9 cellular contexts compared by ENCODE assay signal in genomic region chr7:7971308-7972040, GRCh38. TPM values are rescaled to one million over a fixed set of nuclear protein-coding genes. Genes with fewer than 3 reads are reported as not detected.
DNase-seq lines count a peak whose midpoint lies in the region; ATAC-seq and TF ChIP-seq lines count a peak whose summit lies in the region.
"Had no signal": no experiment of that assay in that cellular context is flagged by ENCODE, and none has a peak within 500 bp of the region (broad histone marks: within the 10 kb centered on the region; RNA-seq: fewer than 3 reads in every experiment).

No MANE protein-coding gene starts in this region.

- no peaks in the 10 kb centered on the region for H3K9me3 ChIP-seq in AG04450 (ENCODE audit: control insufficient read depth, insufficient read depth, low read length)
- H3K9me3 ChIP-seq in HAP-1: no peaks in the 10 kb centered on the region
- H3K9me3 ChIP-seq: Caco-2 had no signal

- DNase-seq in AG04450 (ENCODE audit: low read depth, low spot score) (no peak), HAP-1 (ENCODE audit: low spot score in 2 of 2) (no peak), astrocyte of the cerebellum (ENCODE audit: low read depth) (no peak), midbrain (lab: John Stamatoyannopoulos, UW) (peak; percentile 45), nephron progenitor cell (no peak)
- DNase-seq in stimulated activated CD4-positive, alpha-beta T cell treated with anti-CD3 and anti-CD28 coated beads, Interleukin-2, amount 100 ng/mL, for 48 hours: no peak
- DNase-seq: Caco-2 had no signal

- H3K4me3 ChIP-seq in AG04450 (ENCODE audit: low read depth, low read length) (peak overlapping the region; percentile 90), HAP-1 (peak overlapping the region; percentile 50), astrocyte of the cerebellum (ENCODE audit: low read depth, low read length) (peak overlapping the region; percentile 82)

- H3K9me3 Mint-ChIP-seq in nephron progenitor cell: no peaks in the 10 kb centered on the region

- H3K36me3 ChIP-seq in HAP-1 (replicated peaks): no peaks in the 10 kb centered on the region

- TF ChIP-seq CTCF in AG04450 (IDR thresholded peaks at IDR 0.05; ENCODE audit: low read depth, low read length) (no peak), astrocyte of the cerebellum (IDR thresholded peaks at IDR 0.05; ENCODE audit: low read depth, low read length, missing control alignments) (no peak), nephron progenitor cell (IDR thresholded peaks at IDR 0.05) (no peak)

- no peak overlapping the region for H3K4me3 Mint-ChIP-seq in nephron progenitor cell

- H3K27ac Mint-ChIP-seq in nephron progenitor cell: no peak overlapping the region

- H3K27ac ChIP-seq in AG04450 (ENCODE audit: low read depth, low read length): no peak overlapping the region

- peaks cover 21% of the 10 kb centered on the region for H3K4me1 ChIP-seq in HAP-1
- H3K4me1 ChIP-seq: Caco-2 had no signal

- no peak for ATAC-seq in GM18511 (IDR thresholded peaks at IDR 0.05; ENCODE audit: unreplicated experiment)
- ATAC-seq in HG03039 (IDR thresholded peaks at IDR 0.05; ENCODE audit: unreplicated experiment): no peak

- in situ Hi-C loops in HAP-1 (cut with MboI; ENCODE audit: low sequenced_read_pairs) (no loop called here), astrocyte of the cerebellum (cut with HindIII; ENCODE audit: low sequenced_read_pairs) (no loop called here)

- peaks cover 4% of the 10 kb centered on the region for H3K36me3 Mint-ChIP-seq in nephron progenitor cell (ENCODE audit: low read depth)

- CTCF ChIA-PET in AG04450 (lab: Charles Lee): no interaction called here

- H3K27me3 ChIP-seq in AG04450 (ENCODE audit: control insufficient read depth, insufficient read depth, low read length) (no peaks in the 10 kb centered on the region), HAP-1 (ENCODE audit: low read depth) (no peaks in the 10 kb centered on the region)

- H3K27me3 Mint-ChIP-seq in nephron progenitor cell (ENCODE audit: low read depth, poor library complexity): no peaks in the 10 kb centered on the region

- H3K4me1 Mint-ChIP-seq in nephron progenitor cell: peaks cover 13% of the 10 kb centered on the region

- POLR2A ChIA-PET in AG04450 (lab: Yijun Ruan, JAX): no interaction called here

RNA-seq across cellular contexts. Expression of gene GLCCI1, which starts 2.9 kb away (rescaled TPM):
- polyA plus RNA-seq in AG04450 (2011; rRNA removed): 8.1 and 13.5 TPM in 2 replicates
- polyA minus RNA-seq in AG04450 (2011; rRNA and poly(A)+ RNA removed): 32.3 and 32.9 TPM in 2 replicates
